In the genomic region with DNA sequence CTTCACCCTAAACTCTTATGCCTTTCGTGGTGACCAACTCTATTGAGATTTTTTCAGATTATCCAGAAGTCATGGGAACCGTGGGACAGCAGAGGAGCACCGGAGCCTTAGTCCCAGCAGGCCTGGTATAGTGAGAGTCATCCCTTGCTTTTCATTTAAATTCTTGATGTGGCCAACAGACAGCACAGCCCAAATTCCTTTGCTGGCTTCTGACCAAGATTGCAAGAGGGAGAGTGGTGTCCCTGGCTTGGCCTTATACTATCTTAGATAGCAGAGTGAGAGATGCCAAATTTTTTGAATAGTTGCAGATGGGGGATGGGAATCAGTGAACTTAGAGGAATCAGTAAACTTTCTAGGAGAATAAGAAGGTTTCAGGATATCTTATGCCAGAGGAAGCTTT, we compare ENCODE assay signal across 11 cellular contexts. TPM values are rescaled to one million over a fixed set of nuclear protein-coding genes. Genes with fewer than 3 reads are reported as not detected.
DNase-seq lines count a peak whose midpoint lies in the region; ATAC-seq and TF ChIP-seq lines count a peak whose summit lies in the region.
"Had no signal": no experiment of that assay in that cellular context is flagged by ENCODE, and none has a peak within 500 bp of the region (broad histone marks: within the 10 kb centered on the region; RNA-seq: fewer than 3 reads in every experiment).

No MANE protein-coding gene starts in this region.

- H3K4me1 Mint-ChIP-seq in HFFc6 (ENCODE audit: low read depth): peaks cover 28% of the 10 kb centered on the region

- H3K4me3 Mint-ChIP-seq in HFFc6: peak overlapping the region; percentile 38; the same call in 1 of the 2 replicates

- ATAC-seq in GM19023 (IDR thresholded peaks at IDR 0.05; ENCODE audit: unreplicated experiment): no peak

- no peak for TF ChIP-seq CTCF in HFFc6 (IDR thresholded peaks at IDR 0.05)

- peak overlapping the region; percentile 50 for H3K27ac Mint-ChIP-seq in HFFc6

- no peaks in the 10 kb centered on the region for H3K9me3 Mint-ChIP-seq in HFFc6

- H3K36me3 Mint-ChIP-seq in HFFc6 (ENCODE audit: low read depth): no peaks in the 10 kb centered on the region

- DNase-seq in HFFc6 (peak; percentile 84), amniotic stem cell (lab: John Stamatoyannopoulos, UW) (peak; percentile 38), iPS DF 19.7 (ENCODE audit: low read depth, low spot score) (peak; percentile 42), stromal cell of bone marrow (ENCODE audit: low read depth) (peak; percentile 57), DMS79 treated with DMSO at 0.1 percent for 48 hours (lab: John Stamatoyannopoulos, UW) (no peak), SK-N-DZ (ENCODE audit: low spot score) (no peak), retina (no peak)
- DNase-seq: activated CD4-positive, alpha-beta T cell treated with anti-CD3 and anti-CD28 coated beads for 1 hour; NCI-H2029; occipital lobe had no signal

- H3K27me3 Mint-ChIP-seq in HFFc6 (ENCODE audit: insufficient read depth): peaks cover 3% of the 10 kb centered on the region

RNA-seq across cellular contexts. Expression of a gene that starts 7.8 kb away (rescaled TPM):
- total RNA-seq in HFFc6 (2021; fragmentation: NEBNext Ultra II Directional; extraction: Animal tissue kit (Norgen Biotek cat#: 25700)): under 1 TPM; 0.30 to 0.53 (median 0.37) TPM
- not detected in 2 replicates for polyA plus RNA-seq in SK-N-DZ (2014; cell fraction: cytosol; rRNA removed)
- not detected in 2 replicates for polyA plus RNA-seq in SK-N-DZ (2014; cell fraction: nucleus; rRNA removed)

Comparison
In these comparisons a context has a peak if more than half of its experiments do, and no peak if none do; other contexts are left out.
1. DNase-seq: peak in HFFc6 (single experiment), amniotic stem cell (single experiment), iPS DF 19.7 (single experiment) and stromal cell of bone marrow (single experiment); none in DMS79 treated with DMSO at 0.1 percent for 48 hours (single experiment), SK-N-DZ (single experiment) and retina (single experiment).